Comparison of ENCODE assay signal across 1 cellular context in the genomic region with DNA sequence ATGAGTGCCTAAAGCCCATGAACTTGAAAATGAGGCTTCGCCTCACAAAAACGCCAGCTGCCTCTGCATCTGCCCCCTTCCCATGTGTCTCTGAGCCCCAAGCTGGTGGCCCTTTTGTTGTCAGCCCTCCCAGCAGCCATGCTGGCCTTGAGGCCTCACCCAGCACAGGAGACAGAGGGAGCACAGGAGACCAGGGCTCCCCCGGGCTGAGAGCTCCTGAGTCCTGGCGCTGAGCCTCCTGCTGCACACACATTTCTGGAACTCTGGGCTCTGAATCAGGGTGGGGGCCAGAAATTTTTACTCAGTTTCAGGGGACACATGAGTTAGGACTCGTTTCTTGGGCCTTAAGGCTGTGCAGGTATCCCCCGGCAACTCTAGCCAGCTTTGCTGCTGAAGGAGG.
TF ChIP-seq lines count a peak whose summit lies in the region.

No MANE protein-coding gene starts in this region.

TF ChIP-seq in K562, 482 proteins besides CTCF, POLR2A, EP300 and RAD21:
- TF ChIP-seq POLR2G (IDR thresholded peaks at IDR 0.05; ENCODE audit: low read depth, low read length): peak; percentile 55
- TF ChIP-seq ZNF384 (IDR thresholded peaks at IDR 0.05; ENCODE audit: low read depth, low read length): no peak
TF ChIP-seq in K562: peak in this region for 1.
